In genomic region chrX:120603707-120604358, GRCh38 we compare ENCODE assay signal across 8 cellular contexts. TPM values are rescaled to one million over a fixed set of nuclear protein-coding genes. Genes with fewer than 3 reads are reported as not detected.
A peak's percentile ranks its signal among the peaks of the same experiment; 100 is the strongest.
DNase-seq lines count a peak whose midpoint lies in the region; ATAC-seq and TF ChIP-seq lines count a peak whose summit lies in the region.

Gene MCTS1 (plus strand): TSS chrX:120604101. CDS start chrX:120604237, 136 bp downstream.

- CTCF ChIA-PET in AG04449 (lab: Yijun Ruan, JAX) (interaction anchor here (1.0 to 2.0 kb wide), 3 partner anchors 105 to 186 kb away, joined by 3 to 4 read pairs (median 3); no protein-coding TSS in a partner anchor), WTC11 (lab: Charles Lee) (interaction anchor here (1.0 to 1.3 kb wide), 2 partner anchors 43 to 118 kb away, joined by 3 to 4 read pairs; partner anchors contain the start of gene CUL4B)

- H3K27me3 Mint-ChIP-seq in WTC11 (ENCODE audit: low read depth) = peaks cover 7% of the 10 kb centered on the region

- H3K4me3 ChIP-seq in AG04449 (ENCODE audit: low read depth, low read length) = peak within 1 kb of the TSS; percentile 67
- H3K4me3 ChIP-seq in spleen = peak within 1 kb of the TSS; percentile 46 to 78 (median 55)

- peaks cover 3% of the 10 kb centered on the region; the same call in 1 of the 2 replicates for H3K36me3 Mint-ChIP-seq in WTC11

- ATAC-seq in GM18870 (IDR thresholded peaks at IDR 0.05; ENCODE audit: unreplicated experiment) = peak; percentile 90
- ATAC-seq in HG03135 (IDR thresholded peaks at IDR 0.05; ENCODE audit: unreplicated experiment) = peak; percentile 86
- ATAC-seq in WTC11 = peak; percentile 98

- peaks cover 5 to 17% (median 12%) of the 10 kb centered on the region in 6 donors for H3K4me1 ChIP-seq in spleen

- TF ChIP-seq CTCF in AG04449 (IDR thresholded peaks at IDR 0.05; ENCODE audit: insufficient read depth, low read length, missing control alignments) = no peak
- TF ChIP-seq CTCF in WTC11 (IDR thresholded peaks at IDR 0.05) = no peak
- no peak for TF ChIP-seq CTCF in spleen (IDR thresholded peaks at IDR 0.05 in 8 of 11, conservative IDR thresholded peaks at IDR 0.05 in 3 of 11)

- 0 to 47% (median 1%) methylated on average over 19 to 31 of the region's 31 CpGs for WGBS in spleen, 5 donors

- peak within 1 kb of the TSS; percentile 94 for H3K4me3 Mint-ChIP-seq in WTC11

- H3K27ac Mint-ChIP-seq in WTC11 = peak within 1 kb of the TSS; percentile 97

- intact Hi-C loops in spleen (cut with DNase I; ENCODE audit: low total_unique reads) = no loop called here

- DNase-seq in AG04449 (ENCODE audit: low read depth, low spot score) = peak; percentile 85
- peak; percentile 98 for DNase-seq in NCI-H2227 (lab: John Stamatoyannopoulos, UW; ENCODE audit: unreplicated experiment)
- DNase-seq in WTC11 (ENCODE audit: low spot score) = peak; percentile 70
- DNase-seq in central memory CD4-positive, alpha-beta T cell = peak; percentile 85
- DNase-seq in inferior parietal cortex (ENCODE audit: extremely low spot score) = peak; percentile 80
- DNase-seq in spleen = peak; percentile 92

- H3K9me3 ChIP-seq in spleen = no peaks in the 10 kb centered on the region

- POLR2A ChIA-PET in AG04449 (lab: Yijun Ruan, JAX) = interaction anchor here (0.7 to 1.6 kb wide), 3 partner anchors 19 to 1095 kb away, joined by 3 to 12 read pairs (median 5); partner anchors contain the start of gene CUL4B
- POLR2A ChIA-PET in WTC11 (lab: Charles Lee) = interaction anchor here (0.9 to 2.7 kb wide), 2 partner anchors 26 to 43 kb away, joined by 6 to 21 read pairs; partner anchors contain the start of genes C1GALT1C1 and CUL4B

- no peak for TF ChIP-seq POLR2A in spleen (IDR thresholded peaks at IDR 0.05)

- H3K9me3 Mint-ChIP-seq in WTC11 = no peaks in the 10 kb centered on the region

- H3K27ac ChIP-seq in spleen = peak within 1 kb of the TSS; percentile 69 to 92 (median 87)

- H3K36me3 ChIP-seq in spleen = peaks cover 0 to 18% (median 0%) of the 10 kb centered on the region in 6 donors

- H3K4me1 Mint-ChIP-seq in WTC11 = peaks cover 5% of the 10 kb centered on the region

- no peaks in the 10 kb centered on the region for H3K27me3 ChIP-seq in spleen (replicated peaks in 1 of 7)

TF ChIP-seq in WTC11, 78 proteins besides CTCF, POLR2A, EP300 and RAD21:
- TF ChIP-seq GABPB1 (CRISPR knock-in tag; IDR thresholded peaks at IDR 0.05) (peak; percentile 57), HMGXB4 (CRISPR knock-in tag; IDR thresholded peaks at IDR 0.05) (no peak)

RNA-seq across cellular contexts. Expression of gene MCTS1, which starts in this region (rescaled TPM):
- total RNA-seq in WTC11 (2021) (22.8 to 30.4 TPM (median 28.2 TPM) in 3 replicates), spleen (10 to 100 TPM; 21.6 to 39.1 (median 28.1) TPM)
- polyA plus RNA-seq in spleen = 10 to 100 TPM; 36.6 to 56.1 (median 51.6) TPM

Comparison
In these comparisons a context has a peak if more than half of its experiments do, and no peak if none do; other contexts are left out.
1. Peak in every context shown above with its lines: DNase-seq, ATAC-seq, H3K4me3 ChIP-seq and H3K27ac ChIP-seq.